8 cellular contexts compared by ENCODE assay signal in genomic region chr20:36604952-36605308, GRCh38. TPM values are rescaled to one million over a fixed set of nuclear protein-coding genes. Genes with fewer than 3 reads are reported as not detected.
DNase-seq lines count a peak whose midpoint lies in the region; ATAC-seq and TF ChIP-seq lines count a peak whose summit lies in the region.

No MANE protein-coding gene starts in this region.

- H3K4me1 ChIP-seq in heart left ventricle (peaks cover 4 to 40% (median 21%) of the 10 kb centered on the region in 12 donors), skeletal muscle satellite cell (ENCODE audit: control insufficient read depth, insufficient read depth, low read length) (peaks cover 17% of the 10 kb centered on the region)

- no peaks in the 10 kb centered on the region for H3K27me3 ChIP-seq in heart left ventricle
- H3K27me3 ChIP-seq in skeletal muscle satellite cell (ENCODE audit: control insufficient read depth, insufficient read depth, low read length), result no peaks in the 10 kb centered on the region

- H3K27ac ChIP-seq in heart left ventricle, result peak overlapping the region; percentile 43 to 96 (median 88)

- H3K9ac ChIP-seq in skeletal muscle satellite cell (ENCODE audit: low read depth, low read length), result peak overlapping the region; percentile 78

- 48 to 71% (median 62%) methylated on average over 14 of the region's 14 CpGs for WGBS in heart left ventricle, 4 donors

- no peaks in the 10 kb centered on the region for H3K9me3 ChIP-seq in heart left ventricle
- no peaks in the 10 kb centered on the region for H3K9me3 ChIP-seq in skeletal muscle satellite cell (replicated peaks; ENCODE audit: low read length)

- H3K4me3 ChIP-seq in heart left ventricle, result peak overlapping the region in 11 of 12 donors; percentile 78 to 99 (median 93)
- peak overlapping the region; percentile 64 for H3K4me3 ChIP-seq in skeletal muscle satellite cell (ENCODE audit: low read length)

- peak; percentile 17 for TF ChIP-seq POLR2A in GM18526 (IDR thresholded peaks at IDR 0.05; ENCODE audit: extremely low read depth, insufficient read length)
- no peak for TF ChIP-seq POLR2A in heart left ventricle (IDR thresholded peaks at IDR 0.05)

- intact Hi-C loops in heart left ventricle (cut with DNase I), result loop anchor here in 9 of 10 donors (1.0 to 10.0 kb wide), 9 partner anchors 33 to 400 kb away; partner anchors contain the start of genes DSN1 (in 1 of the 9), NDRG3 (in 1 of the 9) and TGIF2 (in 1 of the 9)

- DNase-seq in NCI-H460 (ENCODE audit: extremely low read depth, low read depth), result peak; percentile 17
- peak; percentile 19 for DNase-seq in activated T-helper 1 cell treated with Interleukin-2 at 50 U/mL for 16 hours (ENCODE audit: low read depth)
- DNase-seq in heart left ventricle, result peak; percentile 27 to 64 (median 44)
- DNase-seq in LoVo (ENCODE audit: low spot score), result no peak
- DNase-seq in AG08395 (ENCODE audit: low spot score), result no peak

- H3K36me3 ChIP-seq in heart left ventricle, result peaks cover 0 to 25% (median 21%) of the 10 kb centered on the region in 9 donors
- peaks cover 19% of the 10 kb centered on the region for H3K36me3 ChIP-seq in skeletal muscle satellite cell (ENCODE audit: insufficient read depth, low read length)

- peak overlapping the region; percentile 89 for H3K4me2 ChIP-seq in skeletal muscle satellite cell (ENCODE audit: low read length)

- no peak for TF ChIP-seq CTCF in heart left ventricle (IDR thresholded peaks at IDR 0.05)

- ATAC-seq in HG02623 (IDR thresholded peaks at IDR 0.05; ENCODE audit: unreplicated experiment), result peak; percentile 19
- peak in 3 of 4 donors; percentile 1 to 23 (median 17) for ATAC-seq in heart left ventricle

RNA-seq across cellular contexts. Expression of gene RAB5IF, which starts 0.6 kb away (rescaled TPM):
- total RNA-seq in NCI-H460 (2014; rRNA removed; shearing (Covaris generic)), result 247 and 260 TPM in 2 replicates
- polyA plus RNA-seq in NCI-H460 (2014; cell fraction: nucleus; rRNA removed), result 439 and 497 TPM in 2 replicates
- total RNA-seq in heart left ventricle, result 10 to 100 TPM; 35.5 to 87.7 (median 63.1) TPM
- 100 to 1,000 TPM in 1 of 2 donors, 10 to 100 TPM in 1; 58.1 to 101 TPM for polyA plus RNA-seq in heart left ventricle
- 102 and 111 TPM in 2 replicates for total RNA-seq in skeletal muscle satellite cell (2012; rRNA removed)

RNA-seq across cellular contexts. Expression of gene TGIF2, which starts 31.5 kb away (rescaled TPM):
- total RNA-seq in NCI-H460 (2014; rRNA removed; shearing (Covaris generic)), result 8.6 and 9.2 TPM in 2 replicates
- 5.6 and 6.1 TPM in 2 replicates for polyA plus RNA-seq in NCI-H460 (2014; cell fraction: nucleus; rRNA removed)
- total RNA-seq in heart left ventricle, result 10 to 100 TPM in 3 of 9 donors, 1 to 10 TPM in 6; 4.5 to 14.9 (median 8.2) TPM
- 1 to 10 TPM; 2.1 to 5.4 TPM for polyA plus RNA-seq in heart left ventricle
- total RNA-seq in skeletal muscle satellite cell (2012; rRNA removed), result 5.2 and 5.3 TPM in 2 replicates

RNA-seq across cellular contexts. Expression of gene SLA2, which starts 41.1 kb away (rescaled TPM):
- 0.05 TPM in 1 of 2 replicates, not detected in the other for total RNA-seq in NCI-H460 (2014; rRNA removed; shearing (Covaris generic))
- not detected in 2 replicates for polyA plus RNA-seq in NCI-H460 (2014; cell fraction: nucleus; rRNA removed)
- 1 to 10 TPM in 2 of 9 donors, under 1 TPM in 7; 0.14 to 3.0 (median 0.38) TPM for total RNA-seq in heart left ventricle
- polyA plus RNA-seq in heart left ventricle, result under 1 TPM; 0.14 to 0.30 TPM
- not detected in 2 replicates for total RNA-seq in skeletal muscle satellite cell (2012; rRNA removed)

Comparison
In these comparisons a context has a peak if more than half of its experiments do, and no peak if none do; other contexts are left out.
1. DNase-seq: peak in NCI-H460 (single experiment), activated T-helper 1 cell treated with Interleukin-2 at 50 U/mL for 16 hours (single experiment) and heart left ventricle (5 of 5); none in LoVo (single experiment) and AG08395 (single experiment).